In the genomic region with DNA sequence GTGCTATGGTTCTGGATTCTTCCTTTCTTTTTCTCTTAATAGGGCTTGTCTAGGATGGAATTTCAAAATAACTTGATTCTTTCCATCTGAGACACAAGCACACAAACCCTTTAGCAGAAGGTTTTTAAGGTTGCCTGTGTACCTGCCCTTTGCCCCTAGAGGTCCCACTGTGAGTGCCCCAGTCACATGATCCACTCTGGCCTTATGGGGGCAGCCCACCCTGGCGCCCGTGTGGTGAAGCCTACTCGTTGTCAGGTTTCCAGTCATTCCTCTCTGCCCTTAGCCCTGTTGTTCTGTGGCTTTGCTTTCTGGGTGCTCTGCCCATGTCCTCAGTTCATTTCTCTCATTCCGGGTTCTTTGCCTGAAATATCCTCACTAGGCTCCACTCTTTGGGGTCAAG, we compare ENCODE assay signal across 19 cellular contexts. TPM values are rescaled to one million over a fixed set of nuclear protein-coding genes. Genes with fewer than 3 reads are reported as not detected.
DNase-seq lines count a peak whose midpoint lies in the region; ATAC-seq and TF ChIP-seq lines count a peak whose summit lies in the region.
"Had no signal": no experiment of that assay in that cellular context is flagged by ENCODE, and none has a peak within 500 bp of the region (broad histone marks: within the 10 kb centered on the region; RNA-seq: fewer than 3 reads in every experiment).

No MANE protein-coding gene starts in this region.

- intact Hi-C loops in left cardiac atrium (cut with DNase I) = no loop called here
- intact Hi-C loops in left colon (cut with DNase I, micrococcal nuclease) = no loop called here

- H3K4me1 ChIP-seq in cardiac muscle cell (ENCODE audit: low read depth) = peaks cover 53% of the 10 kb centered on the region

- DNase-seq in cardiac muscle cell (ENCODE audit: low read depth in 1 of 2, low spot score in 1 of 2) (no peak), left cardiac atrium (no peak), caudate nucleus (lab: John Stamatoyannopoulos, UW) (no peak), mesothelial cell of epicardium (ENCODE audit: low spot score in 2 of 2, unreplicated experiment in 2 of 2) (no peak), type B pancreatic cell (ENCODE audit: extremely low spot score, unreplicated experiment) (no peak), left colon (no peak), SIG-M5 (lab: John Stamatoyannopoulos, UW) (no peak)
- no peak for DNase-seq in activated T-cell treated with anti-CD3 and anti-CD28 coated beads, Interleukin-2, amount 50 U/mL, for 1 hour
- DNase-seq: DMS 273 treated with DMSO at 0.1 percent for 48 hours, DND-41, NCI-H1417 treated with DMSO at 0.1 percent for 48 hours, NCI-H187 treated with DMSO at 0.1 percent for 48 hours, NCI-H2227 treated with DMSO at 0.1 percent for 48 hours, PC-3, RPMI8226, SHP77 treated with DMSO at 0.1 percent for 48 hours had no signal

- H3K4me3 Mint-ChIP-seq in mesothelial cell of epicardium (no peak overlapping the region), type B pancreatic cell (peak overlapping the region; percentile 4)
- H3K4me3 Mint-ChIP-seq: B cell had no signal

- no peaks in the 10 kb centered on the region for H3K36me3 Mint-ChIP-seq in mesothelial cell of epicardium
- peaks cover 4% of the 10 kb centered on the region for H3K36me3 Mint-ChIP-seq in type B pancreatic cell

- H3K27ac Mint-ChIP-seq in mesothelial cell of epicardium (peak overlapping the region; percentile 78), type B pancreatic cell (no peak overlapping the region)
- H3K27ac Mint-ChIP-seq: B cell had no signal

- H3K4me3 ChIP-seq in cardiac muscle cell = no peak overlapping the region

- H3K9me3 Mint-ChIP-seq in mesothelial cell of epicardium = no peaks in the 10 kb centered on the region
- no peaks in the 10 kb centered on the region for H3K9me3 Mint-ChIP-seq in type B pancreatic cell

- no peaks in the 10 kb centered on the region for H3K9me3 ChIP-seq in cardiac muscle cell (ENCODE audit: low read depth)

- H3K27me3 Mint-ChIP-seq in mesothelial cell of epicardium (ENCODE audit: low read depth) = no peaks in the 10 kb centered on the region
- H3K27me3 Mint-ChIP-seq in type B pancreatic cell = no peaks in the 10 kb centered on the region

- ATAC-seq in left cardiac atrium (no peak), left colon (no peak)
- ATAC-seq: PC-3 had no signal

- H3K4me1 Mint-ChIP-seq in mesothelial cell of epicardium (peaks cover 61% of the 10 kb centered on the region), type B pancreatic cell (ENCODE audit: unreplicated experiment) (peaks cover 81% of the 10 kb centered on the region)

- no peak for TF ChIP-seq CTCF in cardiac muscle cell (IDR thresholded peaks at IDR 0.05; ENCODE audit: low read depth, low read length)
- no peak for TF ChIP-seq CTCF in mesothelial cell of epicardium (IDR thresholded peaks at IDR 0.05; ENCODE audit: unreplicated experiment)
- no peak for TF ChIP-seq CTCF in type B pancreatic cell (conservative IDR thresholded peaks at IDR 0.05)

- H3K27me3 ChIP-seq in cardiac muscle cell = no peaks in the 10 kb centered on the region

- H3K27ac ChIP-seq in cardiac muscle cell = peak overlapping the region; percentile 13
- peak overlapping the region; percentile 36 for H3K27ac ChIP-seq in caudate nucleus (ENCODE audit: low read depth, low read length)
- H3K27ac ChIP-seq: 22Rv1, KMS-11 had no signal

- no peaks in the 10 kb centered on the region for H3K36me3 ChIP-seq in cardiac muscle cell

RNA-seq across cellular contexts. Expression of a gene that starts 51.8 kb away (rescaled TPM):
- total RNA-seq in cardiac muscle cell (35.4 and 40.4 TPM in 2 replicates), left cardiac atrium (1 to 10 TPM; 5.2 to 6.6 TPM), mesothelial cell of epicardium (35.9 to 37.3 TPM (median 36.4 TPM) in 3 replicates), type B pancreatic cell (ENCODE audit: low replicate concordance) (17.9 and 23.1 TPM in 2 replicates), left colon (1 to 10 TPM; 6.2 to 7.0 TPM)
- polyA plus RNA-seq in cardiac muscle cell = 23.8 and 25.5 TPM in 2 replicates
